In genomic region chr15:59873873-59874272, GRCh38 we compare ENCODE assay signal across 12 cellular contexts.
DNase-seq lines count a peak whose midpoint lies in the region; TF ChIP-seq lines count a peak whose summit lies in the region.
"Had no signal": no experiment of that assay in that cellular context is flagged by ENCODE, and none has a peak within 500 bp of the region (broad histone marks: within the 10 kb centered on the region; RNA-seq: fewer than 3 reads in every experiment).

No MANE protein-coding gene starts in this region.

- H3K4me3 Mint-ChIP-seq in neural progenitor cell = no peak overlapping the region
- H3K4me3 Mint-ChIP-seq: CD4-positive, alpha-beta memory T cell had no signal

- no peak overlapping the region for H2AFZ ChIP-seq in neural progenitor cell (replicated peaks)

- no peaks in the 10 kb centered on the region for H4K20me1 ChIP-seq in neural progenitor cell (ENCODE audit: low read depth)

- DNase-seq in NCI-H2107 treated with DMSO at 0.1 percent for 48 hours (lab: John Stamatoyannopoulos, UW; ENCODE audit: unreplicated experiment) = peak; percentile 48
- DNase-seq in NCI-H2107 (lab: John Stamatoyannopoulos, UW) = no peak
- DNase-seq in HEK293T (ENCODE audit: extremely low spot score) = no peak
- DNase-seq in neural progenitor cell (ENCODE audit: low spot score) = no peak
- DNase-seq in ascending aorta (ENCODE audit: low spot score in 2 of 2) = no peak
- DNase-seq: C1 segment of cervical spinal cord; Calu3; CD4-positive, alpha-beta memory T cell; DND-41; GOT3 had no signal

- no peaks in the 10 kb centered on the region for H3K79me2 ChIP-seq in neural progenitor cell (ENCODE audit: low read depth)

- H3K27me3 Mint-ChIP-seq in neural progenitor cell (ENCODE audit: insufficient read depth, low read depth) = peaks cover 2% of the 10 kb centered on the region

- H3K9me3 ChIP-seq in HEK293 (ENCODE audit: control insufficient read depth, insufficient read depth, low read depth, low read length) (no peaks in the 10 kb centered on the region), neural progenitor cell (ENCODE audit: low read depth) (no peaks in the 10 kb centered on the region), ascending aorta (no peaks in the 10 kb centered on the region)
- H3K9me3 ChIP-seq: HAP-1 had no signal

- no peak overlapping the region for H3K9ac ChIP-seq in neural progenitor cell

- no peaks in the 10 kb centered on the region for H3F3A ChIP-seq in neural progenitor cell (ENCODE audit: low read depth)

- no peaks in the 10 kb centered on the region for H3K27me3 ChIP-seq in neural progenitor cell
- H3K27me3 ChIP-seq in ascending aorta = no peaks in the 10 kb centered on the region

- POLR2A ChIA-PET in HEK293 (lab: Yijun Ruan, JAX) (no interaction called here), HEK293T (lab: Yijun Ruan, JAX) (no interaction called here)

- TF ChIP-seq CTCF in HEK293 (tag by site-specific recombination; IDR thresholded peaks at IDR 0.05) = no peak
- no peak for TF ChIP-seq CTCF in neural progenitor cell (IDR thresholded peaks at IDR 0.05)
- TF ChIP-seq CTCF in ascending aorta (IDR thresholded peaks at IDR 0.05) = no peak

- CTCF ChIA-PET in HEK293 (lab: Yijun Ruan, JAX) (interaction anchor here (0.7 kb wide), 1 partner anchor 17 kb away, joined by 4 read pairs; no protein-coding TSS in a partner anchor), HEK293T (lab: Yijun Ruan, JAX) (no interaction called here)

- peak overlapping the region; percentile 43 for H3K27ac Mint-ChIP-seq in neural progenitor cell
- H3K27ac Mint-ChIP-seq: CD4-positive, alpha-beta memory T cell had no signal

- H3K27ac ChIP-seq in HEK293 (ENCODE audit: extremely low read depth, low read depth, low read length) (no peak overlapping the region), neural progenitor cell (no peak overlapping the region), ascending aorta (no peak overlapping the region)

- intact Hi-C loops in ascending aorta (cut with DNase I) = no loop called here

- H3K36me3 Mint-ChIP-seq in neural progenitor cell = no peaks in the 10 kb centered on the region
- H3K36me3 Mint-ChIP-seq: CD4-positive, alpha-beta memory T cell had no signal

- H3K4me1 Mint-ChIP-seq in neural progenitor cell = no peaks in the 10 kb centered on the region

- H3K4me2 ChIP-seq in neural progenitor cell = no peak overlapping the region

- H3K9me3 Mint-ChIP-seq in neural progenitor cell = no peaks in the 10 kb centered on the region
- H3K9me3 Mint-ChIP-seq: CD4-positive, alpha-beta memory T cell had no signal

- H3K4me1 ChIP-seq in HEK293 (ENCODE audit: control insufficient read depth, insufficient read depth, low read length) (no peaks in the 10 kb centered on the region), neural progenitor cell (peaks cover 11% of the 10 kb centered on the region), ascending aorta (no peaks in the 10 kb centered on the region)
- H3K4me1 ChIP-seq: HAP-1 had no signal

- H3K36me3 ChIP-seq in HEK293 (ENCODE audit: control insufficient read depth in 2 of 2, insufficient read depth in 1 of 2, low read length in 2 of 2) = no peaks in the 10 kb centered on the region
- H3K36me3 ChIP-seq in neural progenitor cell = no peaks in the 10 kb centered on the region
- H3K36me3 ChIP-seq in ascending aorta = no peaks in the 10 kb centered on the region
- H3K36me3 ChIP-seq: HAP-1 had no signal

- H3K4me3 ChIP-seq in HEK293 (ENCODE audit: low read depth, low read length) = no peak overlapping the region
- H3K4me3 ChIP-seq in neural progenitor cell = no peak overlapping the region
- no peak overlapping the region for H3K4me3 ChIP-seq in ascending aorta
- H3K4me3 ChIP-seq: HAP-1 had no signal

TF ChIP-seq in HEK293, 187 proteins besides CTCF, POLR2A, EP300 and RAD21 (continues in another document):
- TF ChIP-seq ZFHX2 (tag by site-specific recombination; conservative IDR thresholded peaks at IDR 0.05) (peak; percentile 20; the same call in 1 of the 2 replicates), WT1 (tag by site-specific recombination; IDR thresholded peaks at IDR 0.05) (no peak), KLF10 (tag by site-specific recombination; IDR thresholded peaks at IDR 0.05) (no peak), SCRT2 (tag by site-specific recombination; IDR thresholded peaks at IDR 0.05) (peak; percentile 42; the same call in 1 of the 2 replicates), TCF7L2 (IDR thresholded peaks at IDR 0.05; ENCODE audit: borderline replicate concordance, low read depth, low read length) (no peak), PRDM6 (tag by site-specific recombination; IDR thresholded peaks at IDR 0.05) (peak; percentile 23; the same call in 1 of the 2 replicates)
- TF ChIP-seq, protein P1, sequence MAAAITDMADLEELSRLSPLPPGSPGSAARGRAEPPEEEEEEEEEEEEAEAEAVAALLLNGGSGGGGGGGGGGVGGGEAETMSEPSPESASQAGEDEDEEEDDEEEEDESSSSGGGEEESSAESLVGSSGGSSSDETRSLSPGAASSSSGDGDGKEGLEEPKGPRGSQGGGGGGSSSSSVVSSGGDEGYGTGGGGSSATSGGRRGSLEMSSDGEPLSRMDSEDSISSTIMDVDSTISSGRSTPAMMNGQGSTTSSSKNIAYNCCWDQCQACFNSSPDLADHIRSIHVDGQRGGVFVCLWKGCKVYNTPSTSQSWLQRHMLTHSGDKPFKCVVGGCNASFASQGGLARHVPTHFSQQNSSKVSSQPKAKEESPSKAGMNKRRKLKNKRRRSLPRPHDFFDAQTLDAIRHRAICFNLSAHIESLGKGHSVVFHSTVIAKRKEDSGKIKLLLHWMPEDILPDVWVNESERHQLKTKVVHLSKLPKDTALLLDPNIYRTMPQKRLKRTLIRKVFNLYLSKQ (tag by site-specific recombination; IDR thresholded peaks at IDR 0.05; ENCODE audit: borderline replicate concordance) = no peak

TF ChIP-seq in HEK293T, 16 proteins besides CTCF, POLR2A, EP300 and RAD21:
- TF ChIP-seq BHLHE40 (IDR thresholded peaks at IDR 0.05; ENCODE audit: borderline replicate concordance) (no peak), CTBP1 (IDR thresholded peaks at IDR 0.05; ENCODE audit: borderline replicate concordance) (peak; percentile 76; the same call in 1 of the 2 replicates)
- TF ChIP-seq, protein P2, sequence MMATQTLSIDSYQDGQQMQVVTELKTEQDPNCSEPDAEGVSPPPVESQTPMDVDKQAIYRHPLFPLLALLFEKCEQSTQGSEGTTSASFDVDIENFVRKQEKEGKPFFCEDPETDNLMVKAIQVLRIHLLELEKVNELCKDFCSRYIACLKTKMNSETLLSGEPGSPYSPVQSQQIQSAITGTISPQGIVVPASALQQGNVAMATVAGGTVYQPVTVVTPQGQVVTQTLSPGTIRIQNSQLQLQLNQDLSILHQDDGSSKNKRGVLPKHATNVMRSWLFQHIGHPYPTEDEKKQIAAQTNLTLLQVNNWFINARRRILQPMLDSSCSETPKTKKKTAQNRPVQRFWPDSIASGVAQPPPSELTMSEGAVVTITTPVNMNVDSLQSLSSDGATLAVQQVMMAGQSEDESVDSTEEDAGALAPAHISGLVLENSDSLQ (IDR thresholded peaks at IDR 0.05) = peak; percentile 81
